Comparison of ENCODE assay signal across 24 cellular contexts in genomic region chr13:79547821-79548220, GRCh38.
"Had no signal": no experiment of that assay in that cellular context is flagged by ENCODE, and none has a peak within 500 bp of the region (broad histone marks: within the 10 kb centered on the region; RNA-seq: fewer than 3 reads in every experiment).

No MANE protein-coding gene starts in this region.

- H3K9me3 ChIP-seq: left lung, right lobe of liver, stomach, suprapubic skin, transverse colon, vagina had no signal

- H3K4me1 ChIP-seq: parathyroid adenoma, suprapubic skin, transverse colon, vagina had no signal

- ATAC-seq: left lung; naive thymus-derived CD4-positive, alpha-beta T cell; stimulated activated memory B cell treated with anti-CD40 and anti-IgM and Interleukin-4, amounts not matched to agents 10 μg/mL and 1 μg/mL and 100 μg/mL, for 72 hours had no signal

- H3K36me3 ChIP-seq: cardiac muscle cell, left lung, right lobe of liver, transverse colon, vagina had no signal

- H3K36me3 Mint-ChIP-seq: stimulated activated memory B cell treated with anti-CD40 and anti-IgM and Interleukin-4, amounts not matched to agents 10 μg/mL and 1 μg/mL and 100 μg/mL, for 72 hours had no signal

- H3K4me3 Mint-ChIP-seq: activated CD4-positive, alpha-beta memory T cell treated with anti-CD3 and anti-CD28 coated beads for 36 hours; activated naive CD8-positive, alpha-beta T cell treated with anti-CD3 and anti-CD28 coated beads, Interleukin-2, amount 10 ng/mL, durations not matched to agents 7 days and 5 days; naive thymus-derived CD4-positive, alpha-beta T cell; stimulated activated memory B cell treated with anti-CD40 and anti-IgM and Interleukin-4, amounts not matched to agents 10 μg/mL and 1 μg/mL and 100 μg/mL, for 72 hours had no signal

- H3K9me3 Mint-ChIP-seq: activated CD4-positive, alpha-beta memory T cell treated with anti-CD3 and anti-CD28 coated beads for 36 hours; activated naive CD8-positive, alpha-beta T cell treated with anti-CD3 and anti-CD28 coated beads, Interleukin-2, amount 10 ng/mL, durations not matched to agents 7 days and 5 days; naive thymus-derived CD4-positive, alpha-beta T cell; stimulated activated memory B cell treated with anti-CD40 and anti-IgM and Interleukin-4, amounts not matched to agents 10 μg/mL and 1 μg/mL and 100 μg/mL, for 72 hours had no signal

- H3K27ac Mint-ChIP-seq: activated CD4-positive, alpha-beta memory T cell treated with anti-CD3 and anti-CD28 coated beads for 36 hours; activated naive CD8-positive, alpha-beta T cell treated with anti-CD3 and anti-CD28 coated beads, Interleukin-2, amount 10 ng/mL, durations not matched to agents 7 days and 5 days; naive thymus-derived CD4-positive, alpha-beta T cell; stimulated activated memory B cell treated with anti-CD40 and anti-IgM and Interleukin-4, amounts not matched to agents 10 μg/mL and 1 μg/mL and 100 μg/mL, for 72 hours had no signal

- H3K27ac ChIP-seq: cardiac muscle cell, left lung, parathyroid adenoma, right lobe of liver, stomach, suprapubic skin, transverse colon, vagina had no signal

- H3K9ac ChIP-seq: parathyroid adenoma had no signal

- H3K27me3 ChIP-seq: cardiac muscle cell, left lung, right lobe of liver, stomach, suprapubic skin, transverse colon, vagina had no signal

- H3K4me1 Mint-ChIP-seq: naive thymus-derived CD4-positive, alpha-beta T cell; stimulated activated memory B cell treated with anti-CD40 and anti-IgM and Interleukin-4, amounts not matched to agents 10 μg/mL and 1 μg/mL and 100 μg/mL, for 72 hours had no signal

- H2AFZ ChIP-seq: parathyroid adenoma had no signal

- H3K79me2 ChIP-seq: parathyroid adenoma had no signal

- H3K4me3 ChIP-seq: cardiac muscle cell, left lung, lung, right lobe of liver, stomach, suprapubic skin, transverse colon, vagina had no signal

- H3K27me3 Mint-ChIP-seq: activated CD4-positive, alpha-beta memory T cell treated with anti-CD3 and anti-CD28 coated beads for 36 hours; activated naive CD8-positive, alpha-beta T cell treated with anti-CD3 and anti-CD28 coated beads, Interleukin-2, amount 10 ng/mL, durations not matched to agents 7 days and 5 days; naive thymus-derived CD4-positive, alpha-beta T cell; stimulated activated memory B cell treated with anti-CD40 and anti-IgM and Interleukin-4, amounts not matched to agents 10 μg/mL and 1 μg/mL and 100 μg/mL, for 72 hours had no signal

- DNase-seq: activated CD4-positive, alpha-beta memory T cell treated with anti-CD3 and anti-CD28 coated beads for 36 hours; activated CD4-positive, alpha-beta T cell treated with anti-CD3 and anti-CD28 coated beads for 48 hours; activated naive CD4-positive, alpha-beta T cell treated with Interleukin-2 at 50 U/mL for 16 hours; activated naive CD8-positive, alpha-beta T cell treated with anti-CD3 and anti-CD28 coated beads, Interleukin-2, amount 10 ng/mL, durations not matched to agents 7 days and 5 days; activated T-cell treated with anti-CD3 and anti-CD28 coated beads, Interleukin-2, amount 50 U/mL, for 48 hours; amygdala; foreskin fibroblast; kidney glomerular epithelial cell; left lung; naive thymus-derived CD4-positive, alpha-beta T cell; nucleus accumbens; right lobe of liver; small intestine; stimulated activated CD4-positive, alpha-beta T cell treated with anti-CD3 and anti-CD28 coated beads, Interleukin-15, amount 100 ng/mL, for 24 hours; stomach; T-helper 1 cell; T-helper 9 cell; transverse colon had no signal
